ENCODE assay signal across 8 cellular contexts in genomic region chr11:64271339-64272132, GRCh38. TPM values are rescaled to one million over a fixed set of nuclear protein-coding genes. Genes with fewer than 3 reads are reported as not detected.
DNase-seq lines count a peak whose midpoint lies in the region; ATAC-seq, FAIRE-seq and TF ChIP-seq lines count a peak whose summit lies in the region.

No MANE protein-coding gene starts in this region.

- 10% methylated on average over 31 of the region's 38 CpGs for WGBS in hepatocyte (ENCODE audit: low lambda C conversion rate, missing lambda C conversion rate)

- H3K4me2 ChIP-seq in hepatocyte, result peak overlapping the region; percentile 100

- intact Hi-C loops in uterus (cut with DNase I; ENCODE audit: low total_unique reads), result no loop called here

- TF ChIP-seq CTCF in astrocyte of the cerebellum (IDR thresholded peaks at IDR 0.05; ENCODE audit: low read depth, low read length, missing control alignments), result no peak
- TF ChIP-seq CTCF in hepatocyte (IDR thresholded peaks at IDR 0.05; ENCODE audit: poor library complexity), result peak; percentile 23
- peak in 3 of 4 experiments; percentile 5 to 40 (median 13) for TF ChIP-seq CTCF in uterus (IDR thresholded peaks at IDR 0.05)

- H3K4me3 ChIP-seq in astrocyte of the cerebellum (ENCODE audit: low read depth, low read length) (peak overlapping the region; percentile 66), hepatocyte (peak overlapping the region; percentile 81), rectal smooth muscle tissue (ENCODE audit: low read length) (peak overlapping the region; percentile 72), uterus (peak overlapping the region; percentile 55 to 56)

- H3K79me2 ChIP-seq in hepatocyte, result peaks cover 18% of the 10 kb centered on the region

- DNase-seq in GM18507 (ENCODE audit: extremely low spot score, insufficient read length, low read depth) (peak; percentile 52), NCI-H2029 (lab: John Stamatoyannopoulos, UW) (peak; percentile 94), T1000 (lab: John Stamatoyannopoulos, UW) (peak; percentile 68), astrocyte of the cerebellum (ENCODE audit: low read depth) (peak; percentile 84), hepatocyte (ENCODE audit: low spot score) (peak; percentile 96), uterus (peak; percentile 90 to 97)

- peak in 1 of 2 donors; percentile 59 for TF ChIP-seq POLR2A in uterus (IDR thresholded peaks at IDR 0.05)

- H3K4me1 ChIP-seq in hepatocyte (ENCODE audit: insufficient read depth) (peaks cover 26% of the 10 kb centered on the region), rectal smooth muscle tissue (ENCODE audit: control insufficient read depth, insufficient read depth, low read length) (peaks cover 13% of the 10 kb centered on the region), uterus (peaks cover 0 to 11% of the 10 kb centered on the region in 2 donors)

- in situ Hi-C loops in astrocyte of the cerebellum (cut with HindIII; ENCODE audit: low sequenced_read_pairs), result loop anchor here (10.0 kb wide), 1 partner anchor 67 kb away; the partner anchor contains the start of gene FERMT3

- peak overlapping the region; percentile 99 for H3K27ac ChIP-seq in hepatocyte
- peak overlapping the region; percentile 96 for H3K27ac ChIP-seq in rectal smooth muscle tissue (ENCODE audit: low read depth, low read length)
- peak overlapping the region; percentile 92 to 96 for H3K27ac ChIP-seq in uterus

- peak; percentile 56 for FAIRE-seq in GM18507 (lab: Jason Lieb, UNC)

- H3K27me3 ChIP-seq in hepatocyte, result no peaks in the 10 kb centered on the region
- peaks cover 2% of the 10 kb centered on the region for H3K27me3 ChIP-seq in rectal smooth muscle tissue (ENCODE audit: control insufficient read depth, insufficient read depth, low read length)
- H3K27me3 ChIP-seq in uterus, result no peaks in the 10 kb centered on the region

- no peaks in the 10 kb centered on the region for H3K36me3 ChIP-seq in hepatocyte (replicated peaks; ENCODE audit: insufficient read depth, low read depth)
- H3K36me3 ChIP-seq in rectal smooth muscle tissue (ENCODE audit: control insufficient read depth, insufficient read depth, low read length), result peaks cover 7% of the 10 kb centered on the region
- H3K36me3 ChIP-seq in uterus, result no peaks in the 10 kb centered on the region

- no peak for ATAC-seq in GM19455 (IDR thresholded peaks at IDR 0.05; ENCODE audit: unreplicated experiment)

- H3K9ac ChIP-seq in rectal smooth muscle tissue (ENCODE audit: low read length), result peak overlapping the region; percentile 14

- H3K9me3 ChIP-seq in hepatocyte (ENCODE audit: low read depth), result no peaks in the 10 kb centered on the region
- H3K9me3 ChIP-seq in uterus, result no peaks in the 10 kb centered on the region

- H4K20me1 ChIP-seq in hepatocyte (ENCODE audit: insufficient read depth, poor library complexity, severe bottlenecking), result no peaks in the 10 kb centered on the region

- H3K9me2 ChIP-seq in hepatocyte (replicated peaks; ENCODE audit: insufficient read depth), result no peaks in the 10 kb centered on the region

- H2AFZ ChIP-seq in hepatocyte, result peak overlapping the region; percentile 89

RNA-seq across cellular contexts. Expression of gene BAD, which starts 12.9 kb away (rescaled TPM):
- total RNA-seq in hepatocyte, result 52.0 and 74.3 TPM in 2 replicates
- 122 and 125 TPM in 2 replicates for polyA plus RNA-seq in hepatocyte
- total RNA-seq in uterus, result 10 to 100 TPM; 54.8 to 72.9 (median 62.0) TPM

RNA-seq across cellular contexts. Expression of gene GPR137, which starts 14.1 kb away (rescaled TPM):
- total RNA-seq in hepatocyte (17.0 and 25.2 TPM in 2 replicates), uterus (10 to 100 TPM in 2 of 4 donors, 1 to 10 TPM in 1, under 1 TPM in 1; 0.51 to 32.3 (median 10.6) TPM)
- polyA plus RNA-seq in hepatocyte, result 62.4 and 63.9 TPM in 2 replicates

RNA-seq across cellular contexts. Expression of gene KCNK4, which starts 19.6 kb away (rescaled TPM):
- total RNA-seq in hepatocyte (not detected in 2 replicates), uterus (under 1 TPM in 2 of 4 donors, not detected in 2; 0.61 to 0.76 TPM)
- not detected in 2 replicates for polyA plus RNA-seq in hepatocyte

RNA-seq across cellular contexts. Expression of gene PLCB3, which starts 20.2 kb away (rescaled TPM):
- total RNA-seq in hepatocyte (21.1 and 23.5 TPM in 2 replicates), uterus (10 to 100 TPM in 3 of 4 donors, 1 to 10 TPM in 1; 10.0 to 39.5 (median 21.8) TPM)
- 19.0 and 19.5 TPM in 2 replicates for polyA plus RNA-seq in hepatocyte

RNA-seq across cellular contexts. Expression of gene PPP1R14B, which starts 24.8 kb away (rescaled TPM):
- total RNA-seq in hepatocyte (86.8 and 96.1 TPM in 2 replicates), uterus (10 to 100 TPM in 3 of 4 donors, 1 to 10 TPM in 1; 9.5 to 63.4 (median 28.3) TPM)
- 222 and 229 TPM in 2 replicates for polyA plus RNA-seq in hepatocyte
